In the genomic region with DNA sequence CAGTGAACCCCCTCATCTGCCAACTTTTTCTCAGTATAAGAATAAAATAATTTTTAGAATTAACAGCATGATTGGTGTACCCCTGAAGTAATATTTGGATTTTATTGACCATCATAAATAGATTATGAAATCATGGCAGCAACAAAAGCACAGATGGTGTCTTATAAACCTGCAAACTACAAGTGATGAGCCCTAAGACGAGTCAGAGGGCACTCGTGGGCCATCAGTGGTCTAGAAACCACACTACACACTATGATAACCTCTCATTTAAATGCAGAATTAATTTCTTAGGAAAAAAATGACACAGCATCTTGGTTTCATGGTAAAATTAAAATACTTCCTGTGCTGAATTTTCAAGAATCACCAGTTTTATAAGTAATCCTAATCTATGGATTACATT, we compare ENCODE assay signal across 22 cellular contexts.
"Had no signal": no experiment of that assay in that cellular context is flagged by ENCODE, and none has a peak within 500 bp of the region (broad histone marks: within the 10 kb centered on the region; RNA-seq: fewer than 3 reads in every experiment).

No MANE protein-coding gene starts in this region.

- H3K79me2 ChIP-seq: hepatocyte had no signal

- H3K27me3 ChIP-seq: esophagus squamous epithelium, hepatocyte, stomach had no signal

- ATAC-seq: effector memory CD8-positive, alpha-beta T cell; left colon; left ventricle myocardium superior; sciatic nerve had no signal

- H3K4me1 Mint-ChIP-seq: naive B cell, nephron had no signal

- H3K27me3 Mint-ChIP-seq: dendritic cell treated with granulocyte-macrophage colony-stimulating factor and Interleukin-4, amounts not matched to agents 40 ng/mL and 50 ng/mL, for 4 days had no signal

- H3K36me3 ChIP-seq: esophagus squamous epithelium, stomach, thoracic aorta had no signal

- H3K4me1 ChIP-seq: esophagus squamous epithelium, stomach had no signal

- H3K36me3 Mint-ChIP-seq: naive B cell had no signal

- DNase-seq: effector memory CD8-positive, alpha-beta T cell; esophagus squamous epithelium; foreskin melanocyte; head of caudate nucleus; left colon; left ventricle myocardium superior; mesenchymal stem cell; midbrain; naive B cell; stimulated activated CD4-positive, alpha-beta T cell treated with anti-CD3 and anti-CD28 coated beads, Interleukin-12 subunit alpha, Interleukin-12 subunit beta, amount 100 ng/mL, for 4 hours; stimulated activated naive CD4-positive, alpha-beta T cell; stomach; substantia nigra; trophoblast cell had no signal

- H3K4me2 ChIP-seq: hepatocyte had no signal

- H3K27ac ChIP-seq: epithelial cell of prostate, esophagus squamous epithelium, hepatocyte, skin epidermis, stomach, thoracic aorta had no signal

- H3K4me3 Mint-ChIP-seq: dendritic cell treated with granulocyte-macrophage colony-stimulating factor and Interleukin-4, amounts not matched to agents 40 ng/mL and 50 ng/mL, for 4 days; effector memory CD8-positive, alpha-beta T cell; naive B cell; nephron had no signal

- H3K4me3 ChIP-seq: esophagus squamous epithelium, hepatocyte, lung, skin epidermis, stomach, thoracic aorta had no signal

- H2AFZ ChIP-seq: hepatocyte had no signal

- H3K27ac Mint-ChIP-seq: dendritic cell treated with granulocyte-macrophage colony-stimulating factor and Interleukin-4, amounts not matched to agents 40 ng/mL and 50 ng/mL, for 4 days; effector memory CD8-positive, alpha-beta T cell; naive B cell; nephron had no signal

- H3K9me3 ChIP-seq: esophagus squamous epithelium, thoracic aorta had no signal
